ENCODE assay signal across 20 cellular contexts in genomic region chr17:83154311-83155127, GRCh38.
A peak's percentile ranks its signal among the peaks of the same experiment; 100 is the strongest.
DNase-seq lines count a peak whose midpoint lies in the region; ATAC-seq and TF ChIP-seq lines count a peak whose summit lies in the region.
"Had no signal": no experiment of that assay in that cellular context is flagged by ENCODE, and none has a peak within 500 bp of the region (broad histone marks: within the 10 kb centered on the region; RNA-seq: fewer than 3 reads in every experiment).

No MANE protein-coding gene starts in this region.

- no peak for TF ChIP-seq EP300 in suprapubic skin (IDR thresholded peaks at IDR 0.05)

- CTCF ChIA-PET in activated CD4-positive, alpha-beta memory T cell treated with anti-CD3 and anti-CD28 coated beads, Interleukin-2, amount 10 ng/mL, durations not matched to agents 7 days and 5 days (lab: Charles Lee), result no interaction called here

- no peaks in the 10 kb centered on the region for H3K36me3 ChIP-seq in lung (ENCODE audit: control insufficient read depth in 2 of 2, insufficient read depth in 2 of 2, low read length in 2 of 2)
- no peaks in the 10 kb centered on the region for H3K36me3 ChIP-seq in suprapubic skin
- H3K36me3 ChIP-seq: colonic mucosa, tibial nerve had no signal

- H3K4me3 ChIP-seq in lung (no peak overlapping the region), suprapubic skin (no peak overlapping the region)
- H3K4me3 ChIP-seq: colonic mucosa, smooth muscle cell, tibial nerve had no signal

- no peaks in the 10 kb centered on the region for H3K9me3 Mint-ChIP-seq in activated T-cell treated with anti-CD3 and anti-CD28 coated beads, Interleukin-2, amount 50 U/mL, for 24 hours
- H3K9me3 Mint-ChIP-seq in activated T-cell treated with anti-CD3 and anti-CD28 coated beads, Interleukin-2, amount 50 U/mL, for 72 hours, result no peaks in the 10 kb centered on the region
- H3K9me3 Mint-ChIP-seq in activated CD4-positive, alpha-beta memory T cell treated with anti-CD3 and anti-CD28 coated beads, Interleukin-2, amount 10 ng/mL, durations not matched to agents 7 days and 5 days, result no peaks in the 10 kb centered on the region
- H3K9me3 Mint-ChIP-seq: naive B cell had no signal

- peak overlapping the region; percentile 35 for H3K27ac Mint-ChIP-seq in activated T-cell treated with anti-CD3 and anti-CD28 coated beads, Interleukin-2, amount 50 U/mL, for 24 hours
- no peak overlapping the region for H3K27ac Mint-ChIP-seq in activated T-cell treated with anti-CD3 and anti-CD28 coated beads, Interleukin-2, amount 50 U/mL, for 72 hours
- no peak overlapping the region for H3K27ac Mint-ChIP-seq in activated CD4-positive, alpha-beta memory T cell treated with anti-CD3 and anti-CD28 coated beads, Interleukin-2, amount 10 ng/mL, durations not matched to agents 7 days and 5 days

- peaks cover 0 to 3% of the 10 kb centered on the region in 2 donors for H3K4me1 ChIP-seq in lung (ENCODE audit: control insufficient read depth in 2 of 2, insufficient read depth in 2 of 2, low read length in 2 of 2)
- H3K4me1 ChIP-seq in suprapubic skin, result peaks cover 40% of the 10 kb centered on the region
- H3K4me1 ChIP-seq: colonic mucosa had no signal

- H3K27me3 Mint-ChIP-seq in activated T-cell treated with anti-CD3 and anti-CD28 coated beads, Interleukin-2, amount 50 U/mL, for 24 hours, result no peaks in the 10 kb centered on the region
- no peaks in the 10 kb centered on the region for H3K27me3 Mint-ChIP-seq in activated T-cell treated with anti-CD3 and anti-CD28 coated beads, Interleukin-2, amount 50 U/mL, for 72 hours (ENCODE audit: low read depth)
- H3K27me3 Mint-ChIP-seq in activated CD4-positive, alpha-beta memory T cell treated with anti-CD3 and anti-CD28 coated beads, Interleukin-2, amount 10 ng/mL, durations not matched to agents 7 days and 5 days, result peaks cover 21% of the 10 kb centered on the region

- H3K9me3 ChIP-seq in lung (ENCODE audit: control insufficient read depth in 2 of 2, insufficient read depth in 1 of 2, low read length in 1 of 2) (no peaks in the 10 kb centered on the region), suprapubic skin (no peaks in the 10 kb centered on the region)
- H3K9me3 ChIP-seq: colonic mucosa, tibial nerve had no signal

- ATAC-seq in activated T-cell treated with anti-CD3 and anti-CD28 coated beads, Interleukin-2, amount 50 U/mL, for 72 hours (replicated peaks in 1 of 2), result no peak
- ATAC-seq in lung (ENCODE audit: insufficient read depth, low FRiP score), result no peak

- no peak for TF ChIP-seq POLR2A in suprapubic skin (IDR thresholded peaks at IDR 0.05)

- POLR2A ChIA-PET in activated CD4-positive, alpha-beta memory T cell treated with anti-CD3 and anti-CD28 coated beads, Interleukin-2, amount 10 ng/mL, durations not matched to agents 7 days and 5 days (lab: Charles Lee), result interaction anchor here (1.0 kb wide), 1 partner anchor 46 kb away, joined by 3 read pairs; no protein-coding TSS in a partner anchor

- no peak overlapping the region for H3K4me3 Mint-ChIP-seq in activated T-cell treated with anti-CD3 and anti-CD28 coated beads, Interleukin-2, amount 50 U/mL, for 24 hours
- H3K4me3 Mint-ChIP-seq in activated T-cell treated with anti-CD3 and anti-CD28 coated beads, Interleukin-2, amount 50 U/mL, for 72 hours, result no peak overlapping the region
- H3K4me3 Mint-ChIP-seq in activated CD4-positive, alpha-beta memory T cell treated with anti-CD3 and anti-CD28 coated beads, Interleukin-2, amount 10 ng/mL, durations not matched to agents 7 days and 5 days, result no peak overlapping the region

- H3K36me3 Mint-ChIP-seq in activated T-cell treated with anti-CD3 and anti-CD28 coated beads, Interleukin-2, amount 50 U/mL, for 24 hours (ENCODE audit: low read depth), result no peaks in the 10 kb centered on the region
- H3K36me3 Mint-ChIP-seq in activated T-cell treated with anti-CD3 and anti-CD28 coated beads, Interleukin-2, amount 50 U/mL, for 72 hours (ENCODE audit: insufficient read depth in 2 of 2), result no peaks in the 10 kb centered on the region
- H3K36me3 Mint-ChIP-seq in activated CD4-positive, alpha-beta memory T cell treated with anti-CD3 and anti-CD28 coated beads, Interleukin-2, amount 10 ng/mL, durations not matched to agents 7 days and 5 days (ENCODE audit: low read depth), result no peaks in the 10 kb centered on the region
- H3K36me3 Mint-ChIP-seq: naive B cell had no signal

- H3K27me3 ChIP-seq in lung (ENCODE audit: control insufficient read depth, insufficient read depth), result no peaks in the 10 kb centered on the region
- no peaks in the 10 kb centered on the region for H3K27me3 ChIP-seq in suprapubic skin
- H3K27me3 ChIP-seq: colonic mucosa, tibial nerve had no signal

- H3K4me1 Mint-ChIP-seq in activated T-cell treated with anti-CD3 and anti-CD28 coated beads, Interleukin-2, amount 50 U/mL, for 24 hours (ENCODE audit: low read depth), result peaks cover 5% of the 10 kb centered on the region
- peaks cover 9% of the 10 kb centered on the region for H3K4me1 Mint-ChIP-seq in activated T-cell treated with anti-CD3 and anti-CD28 coated beads, Interleukin-2, amount 50 U/mL, for 72 hours (ENCODE audit: low read depth)
- H3K4me1 Mint-ChIP-seq in activated CD4-positive, alpha-beta memory T cell treated with anti-CD3 and anti-CD28 coated beads, Interleukin-2, amount 10 ng/mL, durations not matched to agents 7 days and 5 days, result peaks cover 6% of the 10 kb centered on the region

- TF ChIP-seq CTCF in lung (IDR thresholded peaks at IDR 0.05; ENCODE audit: control extremely low read depth, extremely low read depth) (no peak), suprapubic skin (IDR thresholded peaks at IDR 0.05) (no peak)

- no peak overlapping the region for H3K27ac ChIP-seq in lung (ENCODE audit: low read depth in 1 of 2, low read length in 1 of 2)
- peak overlapping the region; percentile 78 for H3K27ac ChIP-seq in suprapubic skin
- H3K27ac ChIP-seq: C4-2B, colonic mucosa, epithelial cell of prostate had no signal

- DNase-seq in activated T-cell treated with anti-CD3 and anti-CD28 coated beads, Interleukin-2, amount 50 U/mL, for 24 hours, result no peak
- DNase-seq in activated T-cell treated with anti-CD3 and anti-CD28 coated beads, Interleukin-2, amount 50 U/mL, for 72 hours, result no peak
- peak; percentile 9 for DNase-seq in activated CD4-positive, alpha-beta memory T cell treated with anti-CD3 and anti-CD28 coated beads, Interleukin-2, amount 10 ng/mL, durations not matched to agents 7 days and 5 days
- DNase-seq in lung (ENCODE audit: low spot score), result peak; percentile 28
- DNase-seq in suprapubic skin (ENCODE audit: low spot score in 2 of 2), result peak; percentile 67 to 76
- no peak for DNase-seq in NCI-H2029 (lab: John Stamatoyannopoulos, UW)
- DNase-seq in DMS53 (lab: John Stamatoyannopoulos, UW), result no peak
- DNase-seq in A172 (ENCODE audit: low spot score), result no peak
- DNase-seq: activated naive CD4-positive, alpha-beta T cell treated with anti-CD3 and anti-CD28 coated beads, Interleukin-2, amount 50 U/mL, for 16 hours; colonic mucosa; Karpas-422; left ventricle myocardium superior; naive B cell; NCI-H1092; NCI-H524 treated with DMSO at 0.1 percent for 48 hours; T-helper 9 cell had no signal

- WGBS in lung, 2 donors, result 77 to 91% methylated on average over 9 of the region's 9 CpGs
- 59% methylated on average over 9 of the region's 9 CpGs for WGBS in suprapubic skin

Comparison
In these comparisons a context has a peak if more than half of its experiments do, and no peak if none do; other contexts are left out.
1. DNase-seq: peak in activated CD4-positive, alpha-beta memory T cell treated with anti-CD3 and anti-CD28 coated beads, Interleukin-2, amount 10 ng/mL, durations not matched to agents 7 days and 5 days (single experiment), lung (single experiment) and suprapubic skin (2 of 2); none in activated T-cell treated with anti-CD3 and anti-CD28 coated beads, Interleukin-2, amount 50 U/mL, for 24 hours (single experiment), activated T-cell treated with anti-CD3 and anti-CD28 coated beads, Interleukin-2, amount 50 U/mL, for 72 hours (0 of 2), NCI-H2029 (single experiment), DMS53 (single experiment) and A172 (single experiment).